27 cellular contexts compared by ENCODE assay signal in genomic region chr4:39205476-39205875, GRCh38. TPM values are rescaled to one million over a fixed set of nuclear protein-coding genes. Genes with fewer than 3 reads are reported as not detected.
DNase-seq lines count a peak whose midpoint lies in the region; ATAC-seq, FAIRE-seq and TF ChIP-seq lines count a peak whose summit lies in the region.
"Had no signal": no experiment of that assay in that cellular context is flagged by ENCODE, and none has a peak within 500 bp of the region (broad histone marks: within the 10 kb centered on the region; RNA-seq: fewer than 3 reads in every experiment).

No MANE protein-coding gene starts in this region.

- intact Hi-C loops in GM12878 (cut with micrococcal nuclease; ENCODE audit: unreplicated experiment), result no loop called here
- intact Hi-C loops in body of pancreas (cut with DNase I), result no loop called here
- intact Hi-C loops in posterior cingulate gyrus (cut with DNase I), result no loop called here

- TF ChIP-seq EP300 in GM12878 (IDR thresholded peaks at IDR 0.05; ENCODE audit: borderline replicate concordance in 1 of 2, control insufficient read depth in 1 of 2, low read depth in 2 of 2, low read length in 2 of 2), result no peak

- SMC1A ChIA-PET in GM12878 (lab: Charles Lee; ENCODE audit: uncharacterized antibody, unreplicated experiment), result interaction anchor here (0.9 to 2.1 kb wide), 5 partner anchors 10 to 205 kb away, joined by 3 to 8 read pairs (median 3); no protein-coding TSS in a partner anchor

- 81% methylated on average over 3 of the region's 3 CpGs for WGBS in GM12878 (ENCODE audit: insufficient coverage, insufficient replicate concordance, low lambda C conversion rate, missing lambda C conversion rate)
- WGBS in body of pancreas, 2 donors, result 86 to 87% methylated on average over 3 of the region's 3 CpGs

- in situ Hi-C loops in GM12878 (cut with MboI), result no loop called here
- in situ Hi-C loops in G401 (cut with HindIII; ENCODE audit: low sequenced_read_pairs), result no loop called here

- no peak overlapping the region for H3K4me3 ChIP-seq in GM12878
- H3K4me3 ChIP-seq in fibroblast of villous mesenchyme (ENCODE audit: low read depth, low read length), result no peak overlapping the region
- H3K4me3 ChIP-seq in body of pancreas, result no peak overlapping the region
- H3K4me3 ChIP-seq: BLaER1 had no signal

- H3K4me2 ChIP-seq in GM12878 (ENCODE audit: control insufficient read depth, insufficient read depth), result no peak overlapping the region
- H3K4me2 ChIP-seq: BLaER1 had no signal

- H3K36me3 ChIP-seq in GM12878 (ENCODE audit: control insufficient read depth in 2 of 2, insufficient read depth in 2 of 2, low read length in 1 of 2) (no peaks in the 10 kb centered on the region), body of pancreas (replicated peaks in 1 of 2; ENCODE audit: insufficient read depth in 1 of 2, low read depth in 2 of 2) (peaks cover 0 to 4% of the 10 kb centered on the region in 2 donors)

- peaks cover 40% of the 10 kb centered on the region for H3K36me3 Mint-ChIP-seq in activated T-cell treated with anti-CD3 and anti-CD28 coated beads, Interleukin-2, amount 50 U/mL, for 24 hours (ENCODE audit: low read depth)

- H3K9me3 ChIP-seq in GM12878 (replicated peaks; ENCODE audit: control insufficient read depth, insufficient read depth, low read length), result no peaks in the 10 kb centered on the region
- H3K9me3 ChIP-seq in body of pancreas, result no peaks in the 10 kb centered on the region
- H3K9me3 ChIP-seq: BE2C, BLaER1 had no signal

- H3K27me3 ChIP-seq in GM12878 (replicated peaks in 1 of 2; ENCODE audit: control insufficient read depth in 2 of 2, insufficient read depth in 2 of 2, low read length in 1 of 2) (no peaks in the 10 kb centered on the region), body of pancreas (no peaks in the 10 kb centered on the region)
- H3K27me3 ChIP-seq: BE2C, BLaER1 had no signal

- H3K9me3 Mint-ChIP-seq in activated T-cell treated with anti-CD3 and anti-CD28 coated beads, Interleukin-2, amount 50 U/mL, for 24 hours, result no peaks in the 10 kb centered on the region
- H3K9me3 Mint-ChIP-seq: CD4-positive, alpha-beta memory T cell; CD8-positive, alpha-beta memory T cell had no signal

- ATAC-seq in GM12878 (no peak), body of pancreas (no peak)

- no peak overlapping the region for H3K4me3 Mint-ChIP-seq in activated T-cell treated with anti-CD3 and anti-CD28 coated beads, Interleukin-2, amount 50 U/mL, for 24 hours
- H3K4me3 Mint-ChIP-seq: CD14-positive monocyte; CD4-positive, alpha-beta memory T cell; CD4-positive, CD25-positive, alpha-beta regulatory T cell; CD8-positive, alpha-beta memory T cell had no signal

- no peak for TF ChIP-seq RAD21 in GM12878 (IDR thresholded peaks at IDR 0.05; ENCODE audit: insufficient read depth, low read depth, low read length)

- POLR2A ChIA-PET in GM12878 (lab: Charles Lee), result no interaction called here

- H3K27me3 Mint-ChIP-seq in activated T-cell treated with anti-CD3 and anti-CD28 coated beads, Interleukin-2, amount 50 U/mL, for 24 hours, result no peaks in the 10 kb centered on the region
- H3K27me3 Mint-ChIP-seq: CD4-positive, alpha-beta memory T cell; CD4-positive, CD25-positive, alpha-beta regulatory T cell; CD8-positive, alpha-beta memory T cell had no signal

- no peak for TF ChIP-seq CTCF in GM12878 (IDR thresholded peaks at IDR 0.05 in 2 of 3, conservative IDR thresholded peaks at IDR 0.05 in 1 of 3; ENCODE audit: control insufficient read depth in 2 of 3, extremely low read depth in 1 of 3, insufficient read depth in 1 of 3, low read depth in 3 of 3, low read length in 3 of 3)
- TF ChIP-seq CTCF in fibroblast of villous mesenchyme (IDR thresholded peaks at IDR 0.05; ENCODE audit: insufficient read depth, low read depth, low read length), result no peak
- TF ChIP-seq CTCF in body of pancreas (IDR thresholded peaks at IDR 0.05), result no peak

- DNase-seq in amniotic epithelial cell (ENCODE audit: low read depth) (peak; percentile 73), GM12878 (ENCODE audit: low read depth, low spot score) (no peak), fibroblast of villous mesenchyme (ENCODE audit: low read depth) (peak; percentile 66), body of pancreas (no peak), G401 (ENCODE audit: low spot score) (no peak), posterior cingulate gyrus (no peak)
- no peak for DNase-seq in activated T-cell treated with anti-CD3 and anti-CD28 coated beads, Interleukin-2, amount 50 U/mL, for 24 hours
- DNase-seq: 8988T; ACHN; BE2C; C1 segment of cervical spinal cord; CD4-positive, alpha-beta memory T cell; CD4-positive, CD25-positive, alpha-beta regulatory T cell; CD8-positive, alpha-beta memory T cell; COR-L47; DMS 273 treated with DMSO at 0.1 percent for 48 hours; DMS153; DMS53; DMS79; DND-41; EL; GF-D8 had no signal

- H3K9ac ChIP-seq in GM12878 (ENCODE audit: control insufficient read depth, insufficient read depth, low read length), result no peak overlapping the region
- H3K9ac ChIP-seq: BLaER1 had no signal

- no peak overlapping the region for H3K27ac Mint-ChIP-seq in activated T-cell treated with anti-CD3 and anti-CD28 coated beads, Interleukin-2, amount 50 U/mL, for 24 hours
- H3K27ac Mint-ChIP-seq: CD14-positive monocyte; CD4-positive, alpha-beta memory T cell; CD4-positive, CD25-positive, alpha-beta regulatory T cell; CD8-positive, alpha-beta memory T cell had no signal

- no peaks in the 10 kb centered on the region for H3K4me1 ChIP-seq in GM12878 (ENCODE audit: control insufficient read depth, insufficient read depth, low read length)
- no peaks in the 10 kb centered on the region for H3K4me1 ChIP-seq in body of pancreas
- H3K4me1 ChIP-seq: BE2C, BLaER1 had no signal

- BruUV-seq in GM12878 (replicated peaks; lab: Mats Ljungman, UMichigan), result no TSS peak

- RAD21 ChIA-PET in GM12878 (lab: Charles Lee; ENCODE audit: unreplicated experiment), result interaction anchor here (1.0 kb wide), 1 partner anchor 446 kb away, joined by 3 read pairs; no protein-coding TSS in a partner anchor

- no peak overlapping the region for H2AFZ ChIP-seq in GM12878 (ENCODE audit: control insufficient read depth, low read depth, low read length)

- no peak overlapping the region for H3K27ac ChIP-seq in GM12878 (ENCODE audit: control insufficient read depth, insufficient read depth)
- H3K27ac ChIP-seq in body of pancreas, result no peak overlapping the region
- H3K27ac ChIP-seq: BLaER1 had no signal

- TF ChIP-seq POLR2A in GM12878 (IDR thresholded peaks at IDR 0.05; ENCODE audit: low read depth, low read length), result no peak
- no peak for TF ChIP-seq POLR2A in body of pancreas (IDR thresholded peaks at IDR 0.05)

- no peaks in the 10 kb centered on the region for H4K20me1 ChIP-seq in GM12878 (ENCODE audit: control insufficient read depth, insufficient read depth)
- H4K20me1 ChIP-seq: BLaER1 had no signal

- H3K4me1 Mint-ChIP-seq in activated T-cell treated with anti-CD3 and anti-CD28 coated beads, Interleukin-2, amount 50 U/mL, for 24 hours (ENCODE audit: low read depth), result no peaks in the 10 kb centered on the region
- H3K4me1 Mint-ChIP-seq: CD14-positive monocyte; CD4-positive, alpha-beta memory T cell; CD4-positive, CD25-positive, alpha-beta regulatory T cell; CD8-positive, alpha-beta memory T cell had no signal

- H3K79me2 ChIP-seq in GM12878 (ENCODE audit: control insufficient read depth, insufficient read depth, low read length), result no peaks in the 10 kb centered on the region

- FAIRE-seq in GM12878 (lab: Jason Lieb, UNC), result peak; percentile 35
- FAIRE-seq: A204.1, G401.6, GM12892 had no signal

- CTCF ChIA-PET in GM12878 (lab: Yijun Ruan, JAX), result interaction anchor here (1.1 to 1.5 kb wide), 3 partner anchors 14 to 39 kb away, joined by 3 read pairs; no protein-coding TSS in a partner anchor

TF ChIP-seq in GM12878, 131 proteins besides CTCF, POLR2A, EP300 and RAD21 (continues in another document):
- TF ChIP-seq TCF3 (IDR thresholded peaks at IDR 0.05; ENCODE audit: borderline replicate concordance, insufficient read depth, low read depth, low read length) (no peak), ASH2L (IDR thresholded peaks at IDR 0.05; ENCODE audit: borderline replicate concordance, low read depth) (no peak), ATF2 (IDR thresholded peaks at IDR 0.05; ENCODE audit: low read length) (no peak), EED (IDR thresholded peaks at IDR 0.05; ENCODE audit: low read depth) (no peak), RFX5 (IDR thresholded peaks at IDR 0.05; ENCODE audit: low read depth, low read length) (no peak), MYB (IDR thresholded peaks at IDR 0.05; ENCODE audit: borderline replicate concordance, low read depth, low read length) (no peak), CREB1 (IDR thresholded peaks at IDR 0.05; ENCODE audit: low read depth) (no peak), ZNF274 (IDR thresholded peaks at IDR 0.05; ENCODE audit: insufficient read depth, insufficient read length) (no peak)

RNA-seq across cellular contexts. Expression of gene WDR19, which starts 23.1 kb away (rescaled TPM):
- 63.7 and 75.8 TPM in 2 replicates for total RNA-seq in GM12878 (2013; cell fraction: nucleolus; rRNA removed)
- total RNA-seq in GM12878 (2014; rRNA removed) (6.1 and 6.3 TPM in 2 replicates), GM12878 (2014; rRNA removed; fragmentation: Illumina TruSeq; extraction: Trizol) (5.9 and 6.2 TPM in 2 replicates), GM12878 (2021) (7.9 and 8.5 TPM in 2 replicates), fibroblast of villous mesenchyme (29.6 and 32.0 TPM in 2 replicates), body of pancreas (10 to 100 TPM; 32.9 to 84.0 TPM)
- 8.6 TPM for polyA plus RNA-seq in GM12878 (2011; ENCODE audit: low read depth)
- polyA plus RNA-seq in GM12878 (2011; rRNA removed) (15.4 and 21.8 TPM in 2 replicates), GM12878 (2014; fragmentation: Illumina TruSeq; extraction: Trizol) (8.6 and 10.3 TPM in 2 replicates), GM12878 (2014; fragmentation: Nextera tagmentation; extraction: Ambion mirVana) (1 to 10 TPM; 3.5 to 6.7 TPM), GM12878 (2014; rRNA removed) (8.1 and 10.8 TPM in 2 replicates), GM12878 (2016; fragmentation: Nextera tagmentation; extraction: Ambion mirVana) (1 to 10 TPM; 6.9 to 7.7 TPM)
- polyA plus RNA-seq in GM12878 (2011; cell fraction: cytosol; rRNA removed), result 5.9 and 6.9 TPM in 2 replicates
- 24.0 and 33.1 TPM in 2 replicates for polyA plus RNA-seq in GM12878 (2011; cell fraction: nucleus; rRNA removed)
- 6.6 and 10.2 TPM in 2 replicates for polyA plus RNA-seq in GM12878 (2012)
- 9.2 and 12.9 TPM in 2 replicates for polyA minus RNA-seq in GM12878 (2011; rRNA and poly(A)+ RNA removed)
- polyA minus RNA-seq in GM12878 (2011; cell fraction: cytosol; rRNA and poly(A)+ RNA removed), result 2.6 and 4.9 TPM in 2 replicates
- 11.2 TPM in 2 replicates for polyA minus RNA-seq in GM12878 (2011; cell fraction: nucleus; rRNA and poly(A)+ RNA removed)
- 13.6 and 34.7 TPM in 2 replicates for total RNA-seq in G401 (2014; rRNA removed; shearing (Covaris generic))

Comparison
In these comparisons a context has a peak if more than half of its experiments do, and no peak if none do; other contexts are left out.
1. DNase-seq: peak in amniotic epithelial cell (single experiment) and fibroblast of villous mesenchyme (single experiment); none in GM12878 (single experiment), body of pancreas (0 of 4), G401 (single experiment), activated T-cell treated with anti-CD3 and anti-CD28 coated beads, Interleukin-2, amount 50 U/mL, for 24 hours (single experiment) and posterior cingulate gyrus (0 of 10).